ENCODE assay signal across 20 cellular contexts in the genomic region with DNA sequence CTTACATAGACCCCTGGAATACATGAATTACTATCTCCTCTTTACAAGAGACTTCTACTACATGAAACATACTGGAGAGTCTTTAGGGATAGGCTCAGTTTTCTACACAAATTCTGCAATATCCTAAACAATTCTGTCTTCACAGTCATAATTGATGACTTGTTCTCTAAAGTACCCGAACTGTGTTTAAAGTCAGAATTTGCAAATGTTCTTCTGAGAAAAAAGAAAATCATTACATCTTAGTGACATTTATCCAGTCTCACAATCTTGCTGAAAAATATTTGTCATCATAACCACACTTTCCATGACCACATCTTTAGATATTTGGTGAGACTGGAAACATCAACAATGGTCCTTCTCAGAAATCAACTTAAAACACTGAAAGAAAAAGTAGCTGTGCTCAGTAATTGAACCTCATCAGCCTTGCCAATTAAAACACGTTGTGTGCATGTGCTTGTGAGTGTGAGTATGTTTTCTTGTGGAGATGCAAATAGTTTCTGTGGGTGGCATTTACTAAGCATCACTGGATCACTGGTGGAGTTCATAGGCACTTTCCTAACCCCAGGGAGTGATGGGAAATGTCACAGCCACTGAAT.
DNase-seq lines count a peak whose midpoint lies in the region; ATAC-seq, FAIRE-seq and TF ChIP-seq lines count a peak whose summit lies in the region.
"Had no signal": no experiment of that assay in that cellular context is flagged by ENCODE, and none has a peak within 500 bp of the region (broad histone marks: within the 10 kb centered on the region; RNA-seq: fewer than 3 reads in every experiment).

No MANE protein-coding gene starts in this region.

- H3K27me3 Mint-ChIP-seq in activated CD4-positive, alpha-beta T cell treated with anti-CD3 and anti-CD28 coated beads, Interleukin-2, amount 10 ng/mL, durations not matched to agents 7 days and 5 days, result peaks cover 17% of the 10 kb centered on the region
- peaks cover 13% of the 10 kb centered on the region for H3K27me3 Mint-ChIP-seq in CD4-positive, alpha-beta T cell
- H3K27me3 Mint-ChIP-seq in activated CD4-positive, alpha-beta memory T cell treated with anti-CD3 and anti-CD28 coated beads, Interleukin-2, amount 10 ng/mL, durations not matched to agents 7 days and 5 days, result peaks cover 12% of the 10 kb centered on the region
- H3K27me3 Mint-ChIP-seq in naive thymus-derived CD4-positive, alpha-beta T cell, result peaks cover 0 to 16% (median 10%) of the 10 kb centered on the region in 5 donors

- no peak overlapping the region for H3K4me3 ChIP-seq in naive thymus-derived CD4-positive, alpha-beta T cell (ENCODE audit: low read length)
- no peak overlapping the region for H3K4me3 ChIP-seq in PC-3 (ENCODE audit: low read length)
- H3K4me3 ChIP-seq: BLaER1, HAP-1 had no signal

- intact Hi-C loops in CD4-positive, alpha-beta T cell (cut with DNase I, micrococcal nuclease), result no loop called here
- intact Hi-C loops in naive thymus-derived CD4-positive, alpha-beta T cell (cut with micrococcal nuclease), result no loop called here
- intact Hi-C loops in PC-3 (cut with micrococcal nuclease), result no loop called here

- no peaks in the 10 kb centered on the region for H3K9me2 ChIP-seq in PC-3 (replicated peaks; ENCODE audit: low read length)

- H3K4me1 ChIP-seq in naive thymus-derived CD4-positive, alpha-beta T cell (ENCODE audit: control insufficient read depth in 2 of 2, insufficient read depth in 2 of 2, low read length in 2 of 2), result no peaks in the 10 kb centered on the region
- no peaks in the 10 kb centered on the region for H3K4me1 ChIP-seq in PC-3 (ENCODE audit: insufficient read depth, low read length)
- H3K4me1 ChIP-seq: HAP-1 had no signal

- no peak overlapping the region for H3K27ac ChIP-seq in CD4-positive, alpha-beta T cell (ENCODE audit: low read depth, low read length)
- no peak overlapping the region for H3K27ac ChIP-seq in naive thymus-derived CD4-positive, alpha-beta T cell (ENCODE audit: low read depth, low read length)
- no peak overlapping the region for H3K27ac ChIP-seq in PC-3 (ENCODE audit: low read length)
- H3K27ac ChIP-seq: BLaER1 had no signal

- H3K79me2 ChIP-seq in PC-3 (ENCODE audit: low read length), result no peaks in the 10 kb centered on the region

- no peak for TF ChIP-seq CTCF in CD4-positive, alpha-beta T cell (IDR thresholded peaks at IDR 0.05)
- TF ChIP-seq CTCF in PC-3 (conservative IDR thresholded peaks at IDR 0.05; ENCODE audit: low read depth, low read length), result no peak

- peak overlapping the region; percentile 58 for H3K27ac Mint-ChIP-seq in activated CD4-positive, alpha-beta T cell treated with anti-CD3 and anti-CD28 coated beads, Interleukin-2, amount 10 ng/mL, durations not matched to agents 7 days and 5 days
- peak overlapping the region; percentile 13 for H3K27ac Mint-ChIP-seq in CD4-positive, alpha-beta T cell
- H3K27ac Mint-ChIP-seq in activated CD4-positive, alpha-beta memory T cell treated with anti-CD3 and anti-CD28 coated beads, Interleukin-2, amount 10 ng/mL, durations not matched to agents 7 days and 5 days, result peak overlapping the region; percentile 38
- peak overlapping the region in 8 of 9 donors; percentile 5 to 64 (median 26) for H3K27ac Mint-ChIP-seq in naive thymus-derived CD4-positive, alpha-beta T cell

- no peak for DNase-seq in activated CD4-positive, alpha-beta T cell treated with anti-CD3 and anti-CD28 coated beads, Interleukin-2, amount 10 ng/mL, durations not matched to agents 7 days and 5 days
- DNase-seq in activated CD4-positive, alpha-beta T cell treated with anti-CD3 and anti-CD28 coated beads for 1 hour, result no peak
- DNase-seq in CD4-positive, alpha-beta T cell, result no peak
- DNase-seq in activated CD4-positive, alpha-beta memory T cell treated with anti-CD3 and anti-CD28 coated beads, Interleukin-2, amount 10 ng/mL, durations not matched to agents 7 days and 5 days, result no peak
- no peak for DNase-seq in naive thymus-derived CD4-positive, alpha-beta T cell
- DNase-seq in PC-3 (no peak), NCI-H1694 treated with DMSO at 0.1 percent for 48 hours (lab: John Stamatoyannopoulos, UW) (no peak), urothelium cell line (ENCODE audit: low spot score) (no peak)
- DNase-seq: DND-41, Kasumi-1, MM.1S, NCI-H1092 treated with DMSO at 0.1 percent for 48 hours, NCI-H2107, NCI-H2227 treated with DMSO at 0.1 percent for 48 hours, NCI-H524 had no signal

- H3K9me3 Mint-ChIP-seq in activated CD4-positive, alpha-beta T cell treated with anti-CD3 and anti-CD28 coated beads, Interleukin-2, amount 10 ng/mL, durations not matched to agents 7 days and 5 days, result no peaks in the 10 kb centered on the region
- no peaks in the 10 kb centered on the region for H3K9me3 Mint-ChIP-seq in CD4-positive, alpha-beta T cell
- H3K9me3 Mint-ChIP-seq in activated CD4-positive, alpha-beta memory T cell treated with anti-CD3 and anti-CD28 coated beads, Interleukin-2, amount 10 ng/mL, durations not matched to agents 7 days and 5 days, result no peaks in the 10 kb centered on the region
- no peaks in the 10 kb centered on the region for H3K9me3 Mint-ChIP-seq in naive thymus-derived CD4-positive, alpha-beta T cell
- H3K9me3 Mint-ChIP-seq: IgD-negative memory B cell had no signal

- BruUV-seq in PC-3 (replicated peaks; lab: Mats Ljungman, UMichigan), result no TSS peak

- H3K4me3 Mint-ChIP-seq in activated CD4-positive, alpha-beta T cell treated with anti-CD3 and anti-CD28 coated beads, Interleukin-2, amount 10 ng/mL, durations not matched to agents 7 days and 5 days, result no peak overlapping the region
- H3K4me3 Mint-ChIP-seq in CD4-positive, alpha-beta T cell, result no peak overlapping the region
- H3K4me3 Mint-ChIP-seq in activated CD4-positive, alpha-beta memory T cell treated with anti-CD3 and anti-CD28 coated beads, Interleukin-2, amount 10 ng/mL, durations not matched to agents 7 days and 5 days, result no peak overlapping the region
- H3K4me3 Mint-ChIP-seq in naive thymus-derived CD4-positive, alpha-beta T cell, result peak overlapping the region in 3 of 10 donors; percentile 3 to 45 (median 19)
- H3K4me3 Mint-ChIP-seq: IgD-negative memory B cell had no signal

- POLR2A ChIA-PET in activated CD4-positive, alpha-beta T cell treated with anti-CD3 and anti-CD28 coated beads, Interleukin-2, amount 10 ng/mL, durations not matched to agents 7 days and 5 days (lab: Charles Lee), result no interaction called here
- POLR2A ChIA-PET in CD4-positive, alpha-beta T cell (lab: Charles Lee), result interaction anchor here (1.2 to 1.9 kb wide), 2 partner anchors 471 to 473 kb away, joined by 3 to 7 read pairs; no protein-coding TSS in a partner anchor
- POLR2A ChIA-PET in activated CD4-positive, alpha-beta memory T cell treated with anti-CD3 and anti-CD28 coated beads, Interleukin-2, amount 10 ng/mL, durations not matched to agents 7 days and 5 days (lab: Charles Lee), result no interaction called here
- POLR2A ChIA-PET in naive thymus-derived CD4-positive, alpha-beta T cell (lab: Charles Lee), result no interaction called here
- POLR2A ChIA-PET in PC-3 (lab: Charles Lee; ENCODE audit: unreplicated experiment), result no interaction called here

- no peak for ATAC-seq in CD4-positive, alpha-beta T cell (ENCODE audit: poor library complexity)
- ATAC-seq in naive thymus-derived CD4-positive, alpha-beta T cell, result no peak
- ATAC-seq in PC-3, result no peak

- H3K27me3 ChIP-seq in CD4-positive, alpha-beta T cell (ENCODE audit: control insufficient read depth, insufficient read depth, low read length), result no peaks in the 10 kb centered on the region
- H3K27me3 ChIP-seq in naive thymus-derived CD4-positive, alpha-beta T cell (ENCODE audit: control insufficient read depth in 2 of 2, insufficient read depth in 2 of 2, low read length in 2 of 2), result no peaks in the 10 kb centered on the region
- peaks cover 67% of the 10 kb centered on the region for H3K27me3 ChIP-seq in PC-3 (ENCODE audit: low read length)
- H3K27me3 ChIP-seq: BLaER1 had no signal

- H2AFZ ChIP-seq in PC-3 (ENCODE audit: low read length), result no peak overlapping the region

- CTCF ChIA-PET in activated CD4-positive, alpha-beta T cell treated with anti-CD3 and anti-CD28 coated beads, Interleukin-2, amount 10 ng/mL, durations not matched to agents 7 days and 5 days (lab: Charles Lee), result interaction anchor here (0.8 kb wide), 1 partner anchor 17 kb away, joined by 5 read pairs; no protein-coding TSS in a partner anchor
- CTCF ChIA-PET in CD4-positive, alpha-beta T cell (lab: Charles Lee), result no interaction called here
- CTCF ChIA-PET in activated CD4-positive, alpha-beta memory T cell treated with anti-CD3 and anti-CD28 coated beads, Interleukin-2, amount 10 ng/mL, durations not matched to agents 7 days and 5 days (lab: Charles Lee), result interaction anchor here (1.6 to 1.9 kb wide), 2 partner anchors 14 to 473 kb away, joined by 7 to 8 read pairs; no protein-coding TSS in a partner anchor
- CTCF ChIA-PET in naive thymus-derived CD4-positive, alpha-beta T cell (lab: Charles Lee), result interaction anchor here (0.6 kb wide), 2 partner anchors 20 to 136 kb away, joined by 3 read pairs; no protein-coding TSS in a partner anchor
- CTCF ChIA-PET in PC-3 (lab: Charles Lee), result no interaction called here

- H3K36me3 Mint-ChIP-seq in activated CD4-positive, alpha-beta T cell treated with anti-CD3 and anti-CD28 coated beads, Interleukin-2, amount 10 ng/mL, durations not matched to agents 7 days and 5 days (ENCODE audit: low read depth), result no peaks in the 10 kb centered on the region
- no peaks in the 10 kb centered on the region for H3K36me3 Mint-ChIP-seq in CD4-positive, alpha-beta T cell (ENCODE audit: low read depth)
- H3K36me3 Mint-ChIP-seq in activated CD4-positive, alpha-beta memory T cell treated with anti-CD3 and anti-CD28 coated beads, Interleukin-2, amount 10 ng/mL, durations not matched to agents 7 days and 5 days (ENCODE audit: low read depth), result no peaks in the 10 kb centered on the region
- no peaks in the 10 kb centered on the region for H3K36me3 Mint-ChIP-seq in naive thymus-derived CD4-positive, alpha-beta T cell

- no peaks in the 10 kb centered on the region for H3K36me3 ChIP-seq in naive thymus-derived CD4-positive, alpha-beta T cell (ENCODE audit: control insufficient read depth in 2 of 3, insufficient read depth in 3 of 3, low read length in 3 of 3)
- no peaks in the 10 kb centered on the region for H3K36me3 ChIP-seq in PC-3 (ENCODE audit: low read depth, low read length)
- H3K36me3 ChIP-seq: BLaER1, HAP-1 had no signal

- no peak overlapping the region for H3K9ac ChIP-seq in PC-3 (ENCODE audit: low read length)
- H3K9ac ChIP-seq: BLaER1 had no signal

- H3K4me2 ChIP-seq in PC-3 (ENCODE audit: low read length), result no peak overlapping the region
- H3K4me2 ChIP-seq: BLaER1 had no signal

- no peaks in the 10 kb centered on the region for H3K9me3 ChIP-seq in CD4-positive, alpha-beta T cell (ENCODE audit: control insufficient read depth, low read length)
- H3K9me3 ChIP-seq in naive thymus-derived CD4-positive, alpha-beta T cell (ENCODE audit: control insufficient read depth in 2 of 3, low read length in 3 of 3), result no peaks in the 10 kb centered on the region
- H3K9me3 ChIP-seq in PC-3 (ENCODE audit: low read length), result no peaks in the 10 kb centered on the region
- H3K9me3 ChIP-seq: BLaER1, HAP-1 had no signal

- FAIRE-seq in urothelium cell line (lab: Jason Lieb, UNC), result no peak
- FAIRE-seq: A204.1, G401.6 had no signal

- no peaks in the 10 kb centered on the region for H4K20me1 ChIP-seq in PC-3 (ENCODE audit: low read length)
- H4K20me1 ChIP-seq: BLaER1 had no signal

- peaks cover 1% of the 10 kb centered on the region for H3K4me1 Mint-ChIP-seq in activated CD4-positive, alpha-beta T cell treated with anti-CD3 and anti-CD28 coated beads, Interleukin-2, amount 10 ng/mL, durations not matched to agents 7 days and 5 days
- peaks cover 5% of the 10 kb centered on the region for H3K4me1 Mint-ChIP-seq in CD4-positive, alpha-beta T cell (ENCODE audit: low read depth)
- H3K4me1 Mint-ChIP-seq in activated CD4-positive, alpha-beta memory T cell treated with anti-CD3 and anti-CD28 coated beads, Interleukin-2, amount 10 ng/mL, durations not matched to agents 7 days and 5 days, result peaks cover 7% of the 10 kb centered on the region
- H3K4me1 Mint-ChIP-seq in naive thymus-derived CD4-positive, alpha-beta T cell, result peaks cover 1 to 24% (median 8%) of the 10 kb centered on the region in 7 donors
- H3K4me1 Mint-ChIP-seq: IgD-negative memory B cell had no signal

- H3F3A ChIP-seq in PC-3 (ENCODE audit: low read length, unreplicated experiment), result no peaks in the 10 kb centered on the region

Comparison
In these comparisons a context has a peak if more than half of its experiments do, and no peak if none do; other contexts are left out.
1. CTCF ChIA-PET loops: an anchor here in activated CD4-positive, alpha-beta T cell treated with anti-CD3 and anti-CD28 coated beads, Interleukin-2, amount 10 ng/mL, durations not matched to agents 7 days and 5 days (0.8 kb wide), activated CD4-positive, alpha-beta memory T cell treated with anti-CD3 and anti-CD28 coated beads, Interleukin-2, amount 10 ng/mL, durations not matched to agents 7 days and 5 days (1.6 to 1.9 kb wide) and naive thymus-derived CD4-positive, alpha-beta T cell (0.6 kb wide); none called in CD4-positive, alpha-beta T cell and PC-3.